In the genomic region with DNA sequence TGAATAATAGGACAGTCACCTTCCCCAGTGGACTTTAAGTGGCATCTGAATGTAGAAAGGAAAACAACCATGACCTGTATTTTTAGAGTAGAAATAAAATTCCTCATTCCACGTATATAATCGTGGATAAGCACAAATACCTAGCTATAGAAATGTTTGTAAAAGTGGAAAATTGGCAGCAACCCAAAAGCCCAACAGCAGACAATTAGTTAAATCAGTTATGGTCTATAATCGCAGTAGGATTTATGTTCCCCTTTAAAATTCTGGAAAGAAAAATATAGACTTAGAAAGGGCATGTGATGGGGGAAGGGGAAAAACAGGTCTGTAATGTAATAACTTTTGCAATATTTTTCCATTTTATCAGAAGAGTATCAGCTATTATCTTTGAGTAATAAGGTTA, we compare ENCODE assay signal across 24 cellular contexts.
"Had no signal": no experiment of that assay in that cellular context is flagged by ENCODE, and none has a peak within 500 bp of the region (broad histone marks: within the 10 kb centered on the region; RNA-seq: fewer than 3 reads in every experiment).

No MANE protein-coding gene starts in this region.

- DNase-seq: MG63, NCI-H1092, NCI-H1436 treated with DMSO at 0.1 percent for 48 hours, NCI-H1694, NCI-H187 treated with DMSO at 0.1 percent for 48 hours, NCI-H2029 treated with DMSO at 0.1 percent for 48 hours, NCI-H2107, NCI-H2171 treated with DMSO at 0.1 percent for 48 hours, NCI-H226, NCI-H446, NCI-H510A, NCI-H524 treated with DMSO at 0.1 percent for 48 hours, NCI-H82, Right ventricle myocardium superior, RPMI8226, SIG-M5, T-helper 1 cell, T-helper 17 cell had no signal

- ATAC-seq: K562, T-helper 17 cell had no signal

- H3K9me3 ChIP-seq: MG63, SJSA1 had no signal

- H3K27ac ChIP-seq: HL-60, SJSA1, SK-N-MC had no signal

- H3K36me3 ChIP-seq: SJSA1 had no signal

- FAIRE-seq: HTR-8/SVneo, K562, RCC 7860 had no signal

- H3K4me1 ChIP-seq: SJSA1 had no signal

- H3K4me3 ChIP-seq: K562, MG63, SJSA1, SK-N-MC had no signal
